6 cellular contexts compared by ENCODE assay signal in the genomic region with DNA sequence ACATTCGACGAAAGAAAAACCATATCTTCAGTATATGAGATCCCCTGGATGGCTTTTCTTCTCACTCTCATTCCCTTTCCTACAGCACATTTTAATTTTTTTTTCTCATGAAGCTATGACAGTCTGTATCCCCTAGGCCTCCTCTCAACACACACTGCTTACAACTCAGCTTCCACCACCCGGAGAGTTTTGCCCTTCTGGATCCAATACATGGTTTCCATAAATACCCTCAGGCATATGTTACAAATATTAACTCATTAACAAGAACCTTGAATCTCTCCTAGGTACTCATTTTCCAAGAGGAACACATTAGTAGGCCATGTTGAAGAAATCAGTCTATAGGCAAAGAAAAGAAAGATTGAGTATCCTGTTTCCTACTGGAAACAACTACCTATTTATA. TPM values are rescaled to one million over a fixed set of nuclear protein-coding genes. Genes with fewer than 3 reads are reported as not detected.
"Had no signal": no experiment of that assay in that cellular context is flagged by ENCODE, and none has a peak within 500 bp of the region (broad histone marks: within the 10 kb centered on the region; RNA-seq: fewer than 3 reads in every experiment).

No MANE protein-coding gene starts in this region.

- ATAC-seq: GM23338, HepG2 had no signal

- DNase-seq: H9, HCEC 1CT, KBM-7 had no signal

RNA-seq across cellular contexts. Expression of a gene that starts 44.0 kb away (rescaled TPM):
- total RNA-seq: HepG2, HT1080 had no signal
